Comparison of ENCODE assay signal across 10 cellular contexts in genomic region chr1:114428083-114428754, GRCh38.
DNase-seq lines count a peak whose midpoint lies in the region; ATAC-seq and TF ChIP-seq lines count a peak whose summit lies in the region.
"Had no signal": no experiment of that assay in that cellular context is flagged by ENCODE, and none has a peak within 500 bp of the region (broad histone marks: within the 10 kb centered on the region; RNA-seq: fewer than 3 reads in every experiment).

No MANE protein-coding gene starts in this region.

- H3K4me3 ChIP-seq in CD8-positive, alpha-beta T cell (ENCODE audit: low read depth, low read length), result no peak overlapping the region

- no peaks in the 10 kb centered on the region for H3K4me1 ChIP-seq in CD8-positive, alpha-beta T cell (ENCODE audit: insufficient read depth, low read length)

- peaks cover 67% of the 10 kb centered on the region for H3K36me3 Mint-ChIP-seq in CD8-positive, alpha-beta T cell
- H3K36me3 Mint-ChIP-seq in brain, result peaks cover 59% of the 10 kb centered on the region

- H3K27me3 Mint-ChIP-seq in CD8-positive, alpha-beta T cell (ENCODE audit: low read depth), result no peaks in the 10 kb centered on the region
- H3K27me3 Mint-ChIP-seq in brain, result no peaks in the 10 kb centered on the region

- DNase-seq in CD8-positive, alpha-beta T cell, result peak in 1 of 7 experiments; percentile 17
- peak; percentile 23 to 36 for DNase-seq in Kasumi-1 (lab: John Stamatoyannopoulos, UW)
- DNase-seq in medulla oblongata (ENCODE audit: extremely low spot score), result peak; percentile 18
- DNase-seq in iPS-NIHi11 (ENCODE audit: low spot score), result no peak
- DNase-seq in kidney glomerular epithelial cell (lab: John Stamatoyannopoulos, UW), result no peak
- DNase-seq in activated T-cell treated with anti-CD3 and anti-CD28 coated beads, Interleukin-2, amount 50 U/mL, for 1 hour, result no peak
- DNase-seq: HCEC 1CT had no signal

- POLR2A ChIA-PET in CD8-positive, alpha-beta T cell (lab: Charles Lee), result interaction anchor here (2.1 kb wide), 1 partner anchor 83 kb away, joined by 8 read pairs; the partner anchor contains the start of gene TRIM33

- CTCF ChIA-PET in CD8-positive, alpha-beta T cell (lab: Charles Lee), result interaction anchor here (0.6 to 1.8 kb wide), 16 partner anchors 11 to 561 kb away, joined by 3 to 23 read pairs (median 3); partner anchors contain the start of gene OLFML3

- H3K4me1 Mint-ChIP-seq in CD8-positive, alpha-beta T cell (ENCODE audit: low read depth), result peaks cover 2% of the 10 kb centered on the region
- H3K4me1 Mint-ChIP-seq in brain, result no peaks in the 10 kb centered on the region

- H3K27ac ChIP-seq in CD8-positive, alpha-beta T cell (ENCODE audit: low read depth, low read length), result no peak overlapping the region

- no peaks in the 10 kb centered on the region for H3K9me3 ChIP-seq in CD8-positive, alpha-beta T cell (ENCODE audit: low read length)

- intact Hi-C loops in CD8-positive, alpha-beta T cell (cut with DNase I, micrococcal nuclease), result loop anchor here (1.0 to 5.0 kb wide), 2 partner anchors 82 to 451 kb away; partner anchors contain the start of gene OLFML3 (in 1 of the 2)

- H3K27me3 ChIP-seq in CD8-positive, alpha-beta T cell (ENCODE audit: insufficient read depth, low read length), result no peaks in the 10 kb centered on the region

- ATAC-seq in CD8-positive, alpha-beta T cell, result no peak
- no peak for ATAC-seq in HG03565 (IDR thresholded peaks at IDR 0.05; ENCODE audit: unreplicated experiment)

- peaks cover 18% of the 10 kb centered on the region for H3K36me3 ChIP-seq in CD8-positive, alpha-beta T cell (ENCODE audit: insufficient read depth, low read length)

- TF ChIP-seq CTCF in CD8-positive, alpha-beta T cell (IDR thresholded peaks at IDR 0.05), result peak; percentile 73
- TF ChIP-seq CTCF in brain (conservative IDR thresholded peaks at IDR 0.05), result peak; percentile 60 to 66

- H3K9me3 Mint-ChIP-seq in CD8-positive, alpha-beta T cell, result no peaks in the 10 kb centered on the region
- H3K9me3 Mint-ChIP-seq in brain, result no peaks in the 10 kb centered on the region
- H3K9me3 Mint-ChIP-seq: T-helper 2 cell treated with Interferon-gamma antibody and Interleukin-4, amounts not matched to agents 5 μg/mL and 100 μg/mL, for 36 hours had no signal

- H3K4me3 Mint-ChIP-seq in CD8-positive, alpha-beta T cell, result no peak overlapping the region
- no peak overlapping the region for H3K4me3 Mint-ChIP-seq in brain
- H3K4me3 Mint-ChIP-seq: T-helper 2 cell treated with Interferon-gamma antibody and Interleukin-4, amounts not matched to agents 5 μg/mL and 100 μg/mL, for 36 hours had no signal

- H3K27ac Mint-ChIP-seq in CD8-positive, alpha-beta T cell, result no peak overlapping the region
- H3K27ac Mint-ChIP-seq in brain, result peak overlapping the region in 1 of 5 experiments; percentile 69
- H3K27ac Mint-ChIP-seq: T-helper 2 cell treated with Interferon-gamma antibody and Interleukin-4, amounts not matched to agents 5 μg/mL and 100 μg/mL, for 36 hours had no signal

Comparison
In these comparisons a context has a peak if more than half of its experiments do, and no peak if none do; other contexts are left out.
1. DNase-seq: peak in Kasumi-1 (2 of 2) and medulla oblongata (single experiment); none in iPS-NIHi11 (single experiment), kidney glomerular epithelial cell (single experiment) and activated T-cell treated with anti-CD3 and anti-CD28 coated beads, Interleukin-2, amount 50 U/mL, for 1 hour (single experiment).